Comparison of ENCODE assay signal across 9 cellular contexts in the genomic region with DNA sequence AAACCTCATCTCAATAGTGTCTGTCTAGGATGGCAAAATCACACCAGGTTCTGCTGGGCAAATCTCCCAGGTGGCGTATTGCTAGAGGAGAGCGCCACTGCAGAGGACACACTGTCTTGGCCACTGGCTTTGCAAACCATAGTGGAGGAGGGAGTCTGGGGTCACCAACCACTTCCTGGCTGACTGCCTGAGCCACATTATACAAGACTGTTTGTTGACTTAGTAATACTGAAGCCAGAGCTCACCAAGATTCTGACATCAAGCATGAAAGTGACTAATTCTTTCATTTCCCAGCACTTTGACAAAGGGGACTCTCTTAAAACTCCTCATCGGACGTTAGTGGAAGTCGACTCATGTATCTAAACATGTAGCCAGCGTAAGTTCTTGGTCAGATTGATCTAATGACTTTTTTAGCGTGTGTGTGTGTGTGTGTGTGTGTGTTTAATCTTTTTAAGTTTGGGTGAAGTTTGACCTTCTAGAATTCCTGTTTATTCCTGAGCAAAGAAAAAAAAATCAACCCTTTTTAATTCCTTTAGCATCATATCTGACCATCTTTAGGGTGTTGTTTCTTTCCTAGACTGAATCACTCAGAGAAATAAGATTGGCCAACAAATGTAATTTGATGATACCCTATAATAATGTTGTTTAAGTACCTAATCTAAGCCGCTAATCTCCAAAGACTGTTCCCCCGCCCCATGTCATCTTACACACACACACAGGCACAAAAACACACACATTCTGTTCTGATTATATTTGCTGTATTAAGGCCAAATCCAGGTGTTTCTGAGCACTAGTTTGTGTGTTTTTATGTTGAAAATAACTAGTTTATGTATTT. TPM values are rescaled to one million over a fixed set of nuclear protein-coding genes. Genes with fewer than 3 reads are reported as not detected.
A peak's percentile ranks its signal among the peaks of the same experiment; 100 is the strongest.
DNase-seq lines count a peak whose midpoint lies in the region; ATAC-seq and TF ChIP-seq lines count a peak whose summit lies in the region.
"Had no signal": no experiment of that assay in that cellular context is flagged by ENCODE, and none has a peak within 500 bp of the region (broad histone marks: within the 10 kb centered on the region; RNA-seq: fewer than 3 reads in every experiment).

No MANE protein-coding gene starts in this region.

- POLR2A ChIA-PET in A673 (lab: Charles Lee; ENCODE audit: low non-redundant PET): no interaction called here
- POLR2A ChIA-PET in PC-9 (lab: Charles Lee; ENCODE audit: unreplicated experiment): no interaction called here

- H3F3A ChIP-seq in PC-9 (ENCODE audit: insufficient read depth, low read depth): peaks cover 27% of the 10 kb centered on the region
- peaks cover 9% of the 10 kb centered on the region for H3F3A ChIP-seq in smooth muscle cell (ENCODE audit: low read depth)

- DNase-seq in A673 (ENCODE audit: low spot score) (peak; percentile 38), PC-9 (peak; percentile 61 to 95), left cardiac atrium (peak; percentile 78), smooth muscle cell (lab: John Stamatoyannopoulos, UW; ENCODE audit: unreplicated experiment) (no peak), cerebellar nuclear complex (lab: John Stamatoyannopoulos, UW) (no peak)
- peak; percentile 89 for DNase-seq in activated naive CD4-positive, alpha-beta T cell treated with anti-CD3 and anti-CD28 coated beads for 36 hours

- H3K9me3 ChIP-seq in A673 (ENCODE audit: low read depth, low read length, poor library complexity, severe bottlenecking) (no peaks in the 10 kb centered on the region), PC-9 (ENCODE audit: insufficient read depth, low read depth) (no peaks in the 10 kb centered on the region), smooth muscle cell (replicated peaks; ENCODE audit: low read depth) (no peaks in the 10 kb centered on the region)
- H3K9me3 ChIP-seq: ovary had no signal

- H2AFZ ChIP-seq in PC-9 (peak overlapping the region; percentile 33; the same call in 1 of the 2 replicates), smooth muscle cell (ENCODE audit: low read depth) (no peak overlapping the region)

- WGBS in smooth muscle cell (ENCODE audit: low lambda C conversion rate): 33% methylated on average over 9 of the region's 9 CpGs

- H3K4me2 ChIP-seq in PC-9 (peak overlapping the region; percentile 68), smooth muscle cell (peak overlapping the region; percentile 78)

- H3K9me3 Mint-ChIP-seq in activated naive CD4-positive, alpha-beta T cell treated with anti-CD3 and anti-CD28 coated beads for 36 hours: no peaks in the 10 kb centered on the region

- H4K20me1 ChIP-seq in PC-9 (ENCODE audit: insufficient read depth): no peaks in the 10 kb centered on the region
- peaks cover under 1% of the 10 kb centered on the region for H4K20me1 ChIP-seq in smooth muscle cell (ENCODE audit: low read depth)

- H3K27ac ChIP-seq in A673 (ENCODE audit: low read depth, low read length, poor library complexity, severe bottlenecking) (no peak overlapping the region), PC-9 (peak overlapping the region; percentile 81), smooth muscle cell (ENCODE audit: low read depth) (peak overlapping the region; percentile 87)
- H3K27ac ChIP-seq: ovary had no signal

- peaks cover 88% of the 10 kb centered on the region for H3K4me1 Mint-ChIP-seq in activated naive CD4-positive, alpha-beta T cell treated with anti-CD3 and anti-CD28 coated beads for 36 hours (ENCODE audit: low read depth)

- H3K36me3 ChIP-seq in A673 (ENCODE audit: insufficient read depth, low read length, poor library complexity, severe bottlenecking) (no peaks in the 10 kb centered on the region), PC-9 (ENCODE audit: low read depth) (no peaks in the 10 kb centered on the region), smooth muscle cell (ENCODE audit: low read depth) (no peaks in the 10 kb centered on the region)
- H3K36me3 ChIP-seq: ovary had no signal

- no peaks in the 10 kb centered on the region for H3K9me2 ChIP-seq in PC-9 (ENCODE audit: insufficient read depth)

- no peaks in the 10 kb centered on the region for H3K27me3 Mint-ChIP-seq in activated naive CD4-positive, alpha-beta T cell treated with anti-CD3 and anti-CD28 coated beads for 36 hours (ENCODE audit: low read depth)

- no peak overlapping the region for H3K4me3 ChIP-seq in A673 (ENCODE audit: low read depth, low read length, poor library complexity, severe bottlenecking)
- H3K4me3 ChIP-seq in PC-9: peak overlapping the region; percentile 33; the same call in 1 of the 2 replicates
- H3K4me3 ChIP-seq in smooth muscle cell: peak overlapping the region; percentile 3
- H3K4me3 ChIP-seq: ovary had no signal

- intact Hi-C loops in A673 (cut with micrococcal nuclease; ENCODE audit: unreplicated experiment): no loop called here
- intact Hi-C loops in PC-9 (cut with micrococcal nuclease; ENCODE audit: unreplicated experiment): loop anchor here (2.0 kb wide), 1 partner anchor 32 kb away; no protein-coding TSS in a partner anchor
- intact Hi-C loops in activated naive CD4-positive, alpha-beta T cell treated with anti-CD3 and anti-CD28 coated beads for 36 hours (cut with micrococcal nuclease): loop anchor here (1.0 to 2.0 kb wide), 6 partner anchors 7 to 62 kb away; no protein-coding TSS in a partner anchor
- intact Hi-C loops in left cardiac atrium (cut with DNase I): loop anchor here in 1 of 2 donors (5.0 kb wide), 1 partner anchor 51 kb away; no protein-coding TSS in a partner anchor

- H3K4me3 Mint-ChIP-seq in activated naive CD4-positive, alpha-beta T cell treated with anti-CD3 and anti-CD28 coated beads for 36 hours: peak overlapping the region; percentile 62

- peak overlapping the region; percentile 47 for H3K9ac ChIP-seq in smooth muscle cell (ENCODE audit: low read depth)

- H3K27me3 ChIP-seq in A673 (replicated peaks; ENCODE audit: insufficient read depth, low read depth, low read length, poor library complexity) (no peaks in the 10 kb centered on the region), PC-9 (ENCODE audit: insufficient read depth, low read depth) (no peaks in the 10 kb centered on the region), smooth muscle cell (ENCODE audit: low read depth) (no peaks in the 10 kb centered on the region)
- H3K27me3 ChIP-seq: ovary had no signal

- ATAC-seq in GM18858 (IDR thresholded peaks at IDR 0.05; ENCODE audit: unreplicated experiment) (peak; percentile 88), HG03045 (IDR thresholded peaks at IDR 0.05; ENCODE audit: unreplicated experiment) (peak; percentile 84), left cardiac atrium (peak; percentile 85 to 90)

- H3K79me2 ChIP-seq in PC-9 (ENCODE audit: low read depth) (peaks cover 5% of the 10 kb centered on the region; the same call in 1 of the 2 replicates), smooth muscle cell (ENCODE audit: low read depth) (peaks cover 15% of the 10 kb centered on the region)

- BruUV-seq in A673 (replicated peaks; lab: Mats Ljungman, UMichigan) (no TSS peak), PC-9 (replicated peaks; lab: Mats Ljungman, UMichigan) (no TSS peak)

- no peak for TF ChIP-seq CTCF in A673 (conservative IDR thresholded peaks at IDR 0.05; ENCODE audit: low read depth, low read length)
- no peak for TF ChIP-seq CTCF in PC-9 (conservative IDR thresholded peaks at IDR 0.05)
- no peak for TF ChIP-seq CTCF in smooth muscle cell (IDR thresholded peaks at IDR 0.05; ENCODE audit: borderline replicate concordance, insufficient read depth, poor library complexity, severe bottlenecking)

- H3K4me1 ChIP-seq in A673 (ENCODE audit: insufficient read depth, low read length, poor library complexity, severe bottlenecking) (peaks cover 12% of the 10 kb centered on the region), PC-9 (replicated peaks; ENCODE audit: insufficient read depth) (peaks cover 28% of the 10 kb centered on the region), smooth muscle cell (ENCODE audit: low read depth) (peaks cover 4% of the 10 kb centered on the region)

- CTCF ChIA-PET in A673 (lab: Charles Lee): no interaction called here
- CTCF ChIA-PET in PC-9 (lab: Charles Lee): interaction anchor here (0.5 to 0.7 kb wide), 3 partner anchors 84 to 750 kb away, joined by 3 read pairs; no protein-coding TSS in a partner anchor
- CTCF ChIA-PET in activated naive CD4-positive, alpha-beta T cell treated with anti-CD3 and anti-CD28 coated beads for 36 hours (lab: Charles Lee): interaction anchor here (0.6 to 8.1 kb wide), 8 partner anchors 10 to 84 kb away, joined by 3 to 167 read pairs (median 8); no protein-coding TSS in a partner anchor

- peaks cover 12% of the 10 kb centered on the region for H3K36me3 Mint-ChIP-seq in activated naive CD4-positive, alpha-beta T cell treated with anti-CD3 and anti-CD28 coated beads for 36 hours (ENCODE audit: low read depth)

- H3K27ac Mint-ChIP-seq in activated naive CD4-positive, alpha-beta T cell treated with anti-CD3 and anti-CD28 coated beads for 36 hours: peak overlapping the region; percentile 99

RNA-seq across cellular contexts. Expression of gene PITPNC1, which starts 13.8 kb away (rescaled TPM):
- total RNA-seq in A673 (2021) (34.2 and 35.5 TPM in 2 replicates), PC-9 (2021) (6.0 and 7.1 TPM in 2 replicates), left cardiac atrium (10 to 100 TPM; 26.2 to 33.7 TPM), smooth muscle cell (5.8 and 9.6 TPM in 2 replicates)
- 10 to 100 TPM; 58.7 to 60.0 TPM for total RNA-seq in activated naive CD4-positive, alpha-beta T cell treated with anti-CD3 and anti-CD28 coated beads for 36 hours
- polyA plus RNA-seq in smooth muscle cell: 12.5 and 17.4 TPM in 2 replicates

RNA-seq across cellular contexts. Expression of gene PSMD12, which starts 24.5 kb away (rescaled TPM):
- total RNA-seq in A673 (2021) (165 and 192 TPM in 2 replicates), PC-9 (2021) (46.8 and 80.5 TPM in 2 replicates), left cardiac atrium (10 to 100 TPM; 40.9 to 58.6 TPM), smooth muscle cell (34.7 and 48.4 TPM in 2 replicates)
- total RNA-seq in activated naive CD4-positive, alpha-beta T cell treated with anti-CD3 and anti-CD28 coated beads for 36 hours: 10 to 100 TPM; 67.8 to 70.7 TPM
- polyA plus RNA-seq in smooth muscle cell: 51.7 and 65.9 TPM in 2 replicates

Comparison
In these comparisons a context has a peak if more than half of its experiments do, and no peak if none do; other contexts are left out.
1. DNase-seq: peak in A673 (single experiment), PC-9 (2 of 2), activated naive CD4-positive, alpha-beta T cell treated with anti-CD3 and anti-CD28 coated beads for 36 hours (single experiment) and left cardiac atrium (single experiment); none in smooth muscle cell (single experiment) and cerebellar nuclear complex (0 of 2).
2. Peak in every context shown above with its lines, with median percentiles within 50 percentile points of each other: ATAC-seq.